ENCODE assay signal across 19 cellular contexts in genomic region chr3:35677797-35678196, GRCh38. TPM values are rescaled to one million over a fixed set of nuclear protein-coding genes. Genes with fewer than 3 reads are reported as not detected.
"Had no signal": no experiment of that assay in that cellular context is flagged by ENCODE, and none has a peak within 500 bp of the region (broad histone marks: within the 10 kb centered on the region; RNA-seq: fewer than 3 reads in every experiment).

No MANE protein-coding gene starts in this region.

- H3K4me1 ChIP-seq: esophagus squamous epithelium, heart left ventricle, testis, upper lobe of left lung had no signal

- H3K36me3 ChIP-seq: cardiac muscle cell, esophagus squamous epithelium, heart left ventricle, upper lobe of left lung had no signal

- H3K27me3 ChIP-seq: esophagus squamous epithelium, testis, upper lobe of left lung had no signal

- H3K27ac ChIP-seq: cardiac muscle cell, esophagus squamous epithelium, heart left ventricle, testis, upper lobe of left lung had no signal

- DNase-seq: activated CD4-positive, alpha-beta T cell treated with anti-CD3 and anti-CD28 coated beads, Interleukin-2, amount 50 U/mL, for 1 hour; activated CD8-positive, alpha-beta memory T cell treated with anti-CD3 and anti-CD28 coated beads for 24 hours; activated naive CD4-positive, alpha-beta T cell; activated naive CD8-positive, alpha-beta T cell treated with anti-CD3 and anti-CD28 coated beads, Interleukin-2, amount 10 ng/mL, durations not matched to agents 7 days and 5 days; anterior cingulate cortex; cortex of kidney; effector CD8-positive, alpha-beta T cell; esophagus squamous epithelium; foreskin melanocyte; heart left ventricle; stimulated activated CD4-positive, alpha-beta T cell treated with anti-CD3 and anti-CD28 coated beads, Interleukin-1b, Interleukin-23, amount 100 ng/mL, for 48 hours; stimulated activated naive CD8-positive, alpha-beta T cell treated with anti-CD3 and anti-CD28 coated beads, Interleukin-15, amount 100 ng/mL, for 72 hours; testis; upper lobe of left lung had no signal

- H3K9me3 ChIP-seq: esophagus squamous epithelium, heart left ventricle, testis, upper lobe of left lung had no signal

- H3K4me3 ChIP-seq: cardiac muscle cell, esophagus squamous epithelium, heart left ventricle, lung, testis, upper lobe of left lung had no signal

- ATAC-seq: heart left ventricle; sciatic nerve; stimulated activated naive CD8-positive, alpha-beta T cell treated with anti-CD3 and anti-CD28 coated beads, Interleukin-15, amount 100 ng/mL, for 72 hours had no signal

RNA-seq across cellular contexts. Expression of gene ARPP21, which starts 38.5 kb away (rescaled TPM):
- total RNA-seq: activated naive CD8-positive, alpha-beta T cell treated with anti-CD3 and anti-CD28 coated beads, Interleukin-2, amount 10 ng/mL, durations not matched to agents 7 days and 5 days; activated T-helper 1 cell treated with anti-CD3 and anti-CD28 coated beads, Interleukin-12 subunit alpha, Interleukin-12 subunit beta, Interleukin-2, Interleukin-4 antibody, amounts not matched to agents 30 ng/mL and 10 ng/mL and 1 ng/mL, durations not matched to agents 14 hours and 24 hours and 36 hours; cardiac muscle cell; endothelial cell of umbilical vein; esophagus squamous epithelium; upper lobe of left lung had no signal
- polyA plus RNA-seq: endothelial cell of umbilical vein, lung had no signal
